Comparison of ENCODE assay signal across 24 cellular contexts in genomic region chr13:52929826-52930225, GRCh38.
"Had no signal": no experiment of that assay in that cellular context is flagged by ENCODE, and none has a peak within 500 bp of the region (broad histone marks: within the 10 kb centered on the region; RNA-seq: fewer than 3 reads in every experiment).

No MANE protein-coding gene starts in this region.

- DNase-seq: dermis blood vessel endothelial cell; dorsolateral prefrontal cortex; effector CD4-positive, alpha-beta T cell; effector memory CD4-positive, alpha-beta T cell; foreskin keratinocyte; heart left ventricle; hypothalamus; immature natural killer cell; islet precursor cell; kidney; kidney glomerular epithelial cell; left colon; left ventricle myocardium inferior; lower lobe of right lung; mesenchymal stem cell; mucosa of descending colon had no signal

- FAIRE-seq: colon, endothelial cell of umbilical vein, frontal cortex, kidney had no signal

- ATAC-seq: foreskin keratinocyte, gastroesophageal sphincter, heart left ventricle, left colon, left lobe of liver, lower lobe of right lung, mucosa of descending colon had no signal

- H2AFZ ChIP-seq: hepatocyte had no signal

- H3K9me3 ChIP-seq: esophagus muscularis mucosa, gastroesophageal sphincter, heart left ventricle, left ventricle myocardium inferior, lower lobe of right lung, mucosa of descending colon had no signal

- H3K4me1 ChIP-seq: esophagus muscularis mucosa, gastroesophageal sphincter, left ventricle myocardium inferior, lower lobe of right lung had no signal

- H3K27ac ChIP-seq: coronary artery, esophagus muscularis mucosa, foreskin keratinocyte, gastroesophageal sphincter, heart left ventricle, hepatocyte, left ventricle myocardium inferior, lower lobe of right lung had no signal

- H3K36me3 ChIP-seq: esophagus muscularis mucosa, gastroesophageal sphincter, heart left ventricle, left ventricle myocardium inferior, lower lobe of right lung had no signal

- H3K4me3 ChIP-seq: coronary artery, dorsolateral prefrontal cortex, esophagus muscularis mucosa, gastroesophageal sphincter, heart left ventricle, hepatocyte, left ventricle myocardium inferior, lower lobe of right lung, mucosa of descending colon had no signal

- H3K4me2 ChIP-seq: hepatocyte had no signal

- H3K79me2 ChIP-seq: hepatocyte had no signal

- H3K27me3 ChIP-seq: dorsolateral prefrontal cortex, hepatocyte had no signal
